In genomic region chr14:99516156-99517045, GRCh38 we compare ENCODE assay signal across 20 cellular contexts. TPM values are rescaled to one million over a fixed set of nuclear protein-coding genes. Genes with fewer than 3 reads are reported as not detected.
DNase-seq lines count a peak whose midpoint lies in the region; ATAC-seq and TF ChIP-seq lines count a peak whose summit lies in the region.
"Had no signal": no experiment of that assay in that cellular context is flagged by ENCODE, and none has a peak within 500 bp of the region (broad histone marks: within the 10 kb centered on the region; RNA-seq: fewer than 3 reads in every experiment).

No MANE protein-coding gene starts in this region.

- intact Hi-C loops in activated naive CD4-positive, alpha-beta T cell treated with anti-CD3 and anti-CD28 coated beads for 36 hours (cut with micrococcal nuclease): no loop called here

- no peak overlapping the region for H3K27ac Mint-ChIP-seq in activated naive CD4-positive, alpha-beta T cell treated with anti-CD3 and anti-CD28 coated beads for 36 hours
- peak overlapping the region; percentile 49 for H3K27ac Mint-ChIP-seq in stimulated activated naive B cell treated with anti-CD40 and anti-IgM and Interleukin-4, amounts not matched to agents 10 μg/mL and 1 μg/mL and 100 μg/mL, for 72 hours
- H3K27ac Mint-ChIP-seq: activated CD4-positive, alpha-beta memory T cell treated with anti-CD3 and anti-CD28 coated beads for 36 hours; CD8-positive, alpha-beta T cell; GM23338; IgD-negative memory B cell had no signal

- H3K27me3 Mint-ChIP-seq in activated naive CD4-positive, alpha-beta T cell treated with anti-CD3 and anti-CD28 coated beads for 36 hours (ENCODE audit: low read depth): no peaks in the 10 kb centered on the region
- no peaks in the 10 kb centered on the region for H3K27me3 Mint-ChIP-seq in stimulated activated naive B cell treated with anti-CD40 and anti-IgM and Interleukin-4, amounts not matched to agents 10 μg/mL and 1 μg/mL and 100 μg/mL, for 72 hours
- H3K27me3 Mint-ChIP-seq: activated CD4-positive, alpha-beta memory T cell treated with anti-CD3 and anti-CD28 coated beads for 36 hours; effector memory CD8-positive, alpha-beta T cell; IgD-negative memory B cell; naive B cell; T-cell had no signal

- no peaks in the 10 kb centered on the region for H3K9me3 Mint-ChIP-seq in activated naive CD4-positive, alpha-beta T cell treated with anti-CD3 and anti-CD28 coated beads for 36 hours
- no peaks in the 10 kb centered on the region for H3K9me3 Mint-ChIP-seq in stimulated activated naive B cell treated with anti-CD40 and anti-IgM and Interleukin-4, amounts not matched to agents 10 μg/mL and 1 μg/mL and 100 μg/mL, for 72 hours
- H3K9me3 Mint-ChIP-seq: activated CD4-positive, alpha-beta memory T cell treated with anti-CD3 and anti-CD28 coated beads for 36 hours; CD8-positive, alpha-beta T cell; effector memory CD8-positive, alpha-beta T cell; GM23338; IgD-negative memory B cell; naive B cell; T-cell had no signal

- CTCF ChIA-PET in activated naive CD4-positive, alpha-beta T cell treated with anti-CD3 and anti-CD28 coated beads for 36 hours (lab: Charles Lee): interaction anchor here (0.6 to 3.3 kb wide), 4 partner anchors 100 to 112 kb away, joined by 3 to 19 read pairs (median 4); no protein-coding TSS in a partner anchor
- CTCF ChIA-PET in RWPE1 (lab: Yijun Ruan, JAX): interaction anchor here (0.6 kb wide), 1 partner anchor 128 kb away, joined by 4 read pairs; no protein-coding TSS in a partner anchor

- H3K36me3 Mint-ChIP-seq in activated naive CD4-positive, alpha-beta T cell treated with anti-CD3 and anti-CD28 coated beads for 36 hours (ENCODE audit: low read depth): no peaks in the 10 kb centered on the region
- peaks cover 0 to 8% of the 10 kb centered on the region in 2 donors for H3K36me3 Mint-ChIP-seq in stimulated activated naive B cell treated with anti-CD40 and anti-IgM and Interleukin-4, amounts not matched to agents 10 μg/mL and 1 μg/mL and 100 μg/mL, for 72 hours
- H3K36me3 Mint-ChIP-seq: naive B cell, T-cell had no signal

- peak overlapping the region; percentile 21; the same call in 1 of the 2 replicates for H3K27ac ChIP-seq in RWPE1
- H3K27ac ChIP-seq: prostate gland had no signal

- H3K4me1 Mint-ChIP-seq in activated naive CD4-positive, alpha-beta T cell treated with anti-CD3 and anti-CD28 coated beads for 36 hours (ENCODE audit: low read depth): no peaks in the 10 kb centered on the region
- H3K4me1 Mint-ChIP-seq in stimulated activated naive B cell treated with anti-CD40 and anti-IgM and Interleukin-4, amounts not matched to agents 10 μg/mL and 1 μg/mL and 100 μg/mL, for 72 hours: peaks cover 2 to 6% of the 10 kb centered on the region in 2 donors
- H3K4me1 Mint-ChIP-seq: IgD-negative memory B cell, naive B cell, T-cell had no signal

- no peak overlapping the region for H3K4me3 Mint-ChIP-seq in activated naive CD4-positive, alpha-beta T cell treated with anti-CD3 and anti-CD28 coated beads for 36 hours
- no peak overlapping the region for H3K4me3 Mint-ChIP-seq in stimulated activated naive B cell treated with anti-CD40 and anti-IgM and Interleukin-4, amounts not matched to agents 10 μg/mL and 1 μg/mL and 100 μg/mL, for 72 hours
- H3K4me3 Mint-ChIP-seq: activated CD4-positive, alpha-beta memory T cell treated with anti-CD3 and anti-CD28 coated beads for 36 hours; CD8-positive, alpha-beta T cell; effector memory CD8-positive, alpha-beta T cell; GM23338; IgD-negative memory B cell; naive B cell; T-cell had no signal

- ATAC-seq in left lobe of liver: no peak
- no peak for ATAC-seq in stimulated activated naive B cell treated with anti-CD40 and anti-IgM and Interleukin-4, amounts not matched to agents 10 μg/mL and 1 μg/mL and 100 μg/mL, for 72 hours (replicated peaks)
- ATAC-seq in HG02623 (IDR thresholded peaks at IDR 0.05; ENCODE audit: unreplicated experiment): no peak
- ATAC-seq: CD8-positive, alpha-beta T cell; effector memory CD8-positive, alpha-beta T cell; T-cell had no signal

- DNase-seq in activated naive CD4-positive, alpha-beta T cell treated with anti-CD3 and anti-CD28 coated beads, Interleukin-2, amount 50 U/mL, for 16 hours: peak; percentile 10
- DNase-seq in activated naive CD4-positive, alpha-beta T cell treated with anti-CD3 and anti-CD28 coated beads for 36 hours: no peak
- no peak for DNase-seq in RWPE1 (ENCODE audit: low spot score)
- DNase-seq in left lobe of liver (ENCODE audit: low spot score): peak; percentile 41
- DNase-seq in stimulated activated naive B cell treated with anti-CD40 and anti-IgM and Interleukin-4, amounts not matched to agents 10 μg/mL and 1 μg/mL and 100 μg/mL, for 72 hours: no peak
- DNase-seq in GM10266 (ENCODE audit: extremely low spot score): no peak
- no peak for DNase-seq in AML-193 (lab: John Stamatoyannopoulos, UW)
- DNase-seq: activated CD4-positive, alpha-beta memory T cell treated with anti-CD3 and anti-CD28 coated beads for 36 hours; CD8-positive, alpha-beta T cell; DMS79; effector memory CD8-positive, alpha-beta T cell; glutamatergic neuron; naive B cell; NCI-H187; NK-92 treated with Interleukin-12 subunit alpha and Interleukin-12 subunit beta, amount 100 ng/mL, for 24 hours; T-cell had no signal

- POLR2A ChIA-PET in RWPE1 (lab: Yijun Ruan, JAX; ENCODE audit: low non-redundant PET): no interaction called here

- TF ChIP-seq CTCF in RWPE1 (conservative IDR thresholded peaks at IDR 0.05; ENCODE audit: low read depth) (no peak), GM10266 (IDR thresholded peaks at IDR 0.05; ENCODE audit: control insufficient read depth, insufficient read depth, low read depth, missing control alignments) (no peak)

RNA-seq across cellular contexts. Expression of gene CCNK, which starts 35.2 kb away (rescaled TPM):
- total RNA-seq in activated naive CD4-positive, alpha-beta T cell treated with anti-CD3 and anti-CD28 coated beads for 36 hours: 10 to 100 TPM; 90.7 to 99.0 TPM
- 13.8 TPM for total RNA-seq in left lobe of liver

RNA-seq across cellular contexts. Expression of gene SETD3, which starts 35.7 kb away (rescaled TPM):
- total RNA-seq in activated naive CD4-positive, alpha-beta T cell treated with anti-CD3 and anti-CD28 coated beads for 36 hours: 10 to 100 TPM; 43.3 to 48.1 TPM
- total RNA-seq in left lobe of liver: 25.1 TPM

Comparison
In these comparisons a context has a peak if more than half of its experiments do, and no peak if none do; other contexts are left out.
1. DNase-seq: peak in activated naive CD4-positive, alpha-beta T cell treated with anti-CD3 and anti-CD28 coated beads, Interleukin-2, amount 50 U/mL, for 16 hours (single experiment) and left lobe of liver (single experiment); none in activated naive CD4-positive, alpha-beta T cell treated with anti-CD3 and anti-CD28 coated beads for 36 hours (single experiment), RWPE1 (single experiment), stimulated activated naive B cell treated with anti-CD40 and anti-IgM and Interleukin-4, amounts not matched to agents 10 μg/mL and 1 μg/mL and 100 μg/mL, for 72 hours (single experiment), GM10266 (single experiment) and AML-193 (0 of 2).